In genomic region chr11:111878385-111878765, GRCh38 we compare ENCODE assay signal across 6 cellular contexts. TPM values are rescaled to one million over a fixed set of nuclear protein-coding genes. Genes with fewer than 3 reads are reported as not detected.
DNase-seq lines count a peak whose midpoint lies in the region; ATAC-seq and TF ChIP-seq lines count a peak whose summit lies in the region.

No MANE protein-coding gene starts in this region.

- DNase-seq in cardiac fibroblast (ENCODE audit: low read depth in 2 of 2) (peak in 1 of 2 donors; percentile 43), omental fat pad (ENCODE audit: low spot score) (no peak), NCI-H1436 treated with DMSO at 0.1 percent for 48 hours (lab: John Stamatoyannopoulos, UW) (no peak)

- peak overlapping the region; percentile 56 to 66 for H3K4me3 ChIP-seq in cardiac fibroblast (replicated peaks in 1 of 2; ENCODE audit: low read depth in 2 of 2, low read length in 2 of 2)

- TF ChIP-seq CTCF in cardiac fibroblast (IDR thresholded peaks at IDR 0.05; ENCODE audit: low read depth, low read length) (no peak), omental fat pad (IDR thresholded peaks at IDR 0.05) (no peak)

- peak; percentile 4 for ATAC-seq in GM18868 (IDR thresholded peaks at IDR 0.05; ENCODE audit: unreplicated experiment)
- peak; percentile 5 for ATAC-seq in HG03469 (IDR thresholded peaks at IDR 0.05; ENCODE audit: unreplicated experiment)
- peak; percentile 1 for ATAC-seq in omental fat pad (ENCODE audit: low FRiP score)
- no peak for ATAC-seq in HG03108 (IDR thresholded peaks at IDR 0.05; ENCODE audit: unreplicated experiment)

RNA-seq across cellular contexts. Expression of gene FDXACB1, which starts 0.6 kb away (rescaled TPM):
- 1 to 10 TPM; 1.1 to 2.7 (median 1.6) TPM for total RNA-seq in omental fat pad

RNA-seq across cellular contexts. Expression of gene CFAP68, which starts 1.0 kb away (rescaled TPM):
- total RNA-seq in omental fat pad: 10 to 100 TPM; 12.2 to 40.0 (median 20.2) TPM

RNA-seq across cellular contexts. Expression of gene ALG9, which starts 7.0 kb away (rescaled TPM):
- total RNA-seq in omental fat pad: 100 to 1,000 TPM in 1 of 4 donors, 10 to 100 TPM in 3; 21.0 to 168 (median 34.7) TPM

RNA-seq across cellular contexts. Expression of gene CRYAB, which starts 33.2 kb away (rescaled TPM):
- total RNA-seq in omental fat pad: 1,000 to 10,000 TPM in 1 of 4 donors, 100 to 1,000 TPM in 2, 10 to 100 TPM in 1; 82.4 to 1,340 (median 304) TPM

RNA-seq across cellular contexts. Expression of gene HSPB2, which starts 34.2 kb away (rescaled TPM):
- 1 to 10 TPM in 2 of 4 donors, not detected in 2; 3.1 to 4.6 TPM for total RNA-seq in omental fat pad
